Comparison of ENCODE assay signal across 8 cellular contexts in genomic region chr7:22822486-22823141, GRCh38.
DNase-seq lines count a peak whose midpoint lies in the region; ATAC-seq and TF ChIP-seq lines count a peak whose summit lies in the region.

TSS of gene TOMM7 (minus strand) at chr7:22822849. CDS start at chr7:22822779, 70 bp downstream.

- H3K4me1 Mint-ChIP-seq in central memory CD8-positive, alpha-beta T cell: peaks cover 36% of the 10 kb centered on the region

- peaks cover 21% of the 10 kb centered on the region for H3K27me3 Mint-ChIP-seq in central memory CD8-positive, alpha-beta T cell

- peak within 1 kb of the TSS; percentile 97 for H3K27ac Mint-ChIP-seq in central memory CD8-positive, alpha-beta T cell (ENCODE audit: low read depth)

- TF ChIP-seq CTCF in AG10803 (conservative IDR thresholded peaks at IDR 0.05; ENCODE audit: low read length): peak; percentile 17; the same call in 1 of the 2 replicates

- H3K4me3 Mint-ChIP-seq in central memory CD8-positive, alpha-beta T cell: peak within 1 kb of the TSS; percentile 99

- H3K4me3 ChIP-seq in AG10803 (ENCODE audit: low read length): peak within 1 kb of the TSS; percentile 98

- peaks cover 29% of the 10 kb centered on the region for H3K36me3 Mint-ChIP-seq in central memory CD8-positive, alpha-beta T cell (ENCODE audit: insufficient read depth)

- no peaks in the 10 kb centered on the region for H3K9me3 Mint-ChIP-seq in central memory CD8-positive, alpha-beta T cell

- ATAC-seq in GM19025 (IDR thresholded peaks at IDR 0.05; ENCODE audit: low read depth, unreplicated experiment) (peak; percentile 82), HG03342 (IDR thresholded peaks at IDR 0.05; ENCODE audit: unreplicated experiment) (peak; percentile 79)
- ATAC-seq in central memory CD8-positive, alpha-beta T cell (replicated peaks; ENCODE audit: extremely low read depth, poor library complexity, severe bottlenecking): peak; percentile 82

- DNase-seq in AG10803 (ENCODE audit: low read depth) (peak; percentile 98), NCI-H446 (lab: John Stamatoyannopoulos, UW) (peak; percentile 95 to 98), iris pigment epithelial cell (ENCODE audit: low read depth) (peak; percentile 97)
- DNase-seq in activated CD4-positive, CD25-positive, alpha-beta regulatory T cell treated with anti-CD3 and anti-CD28 coated beads, Interleukin-2, amount 50 U/mL, for 16 hours (ENCODE audit: low read depth, low spot score): peak; percentile 77
- peak; percentile 72 to 77 for DNase-seq in central memory CD8-positive, alpha-beta T cell (ENCODE audit: low spot score in 2 of 2)
- peak; percentile 76 to 79 for DNase-seq in stimulated activated CD4-positive, alpha-beta T cell treated with anti-CD3 and anti-CD28 coated beads, Interleukin-12 subunit alpha, Interleukin-12 subunit beta, amount 100 ng/mL, for 24 hours (ENCODE audit: low read depth in 2 of 2)

Comparison
In these comparisons a context has a peak if more than half of its experiments do, and no peak if none do; other contexts are left out.
1. Peak in every context shown above with its lines: DNase-seq, ATAC-seq and H3K4me3 ChIP-seq.